ENCODE assay signal across 11 cellular contexts in the genomic region with DNA sequence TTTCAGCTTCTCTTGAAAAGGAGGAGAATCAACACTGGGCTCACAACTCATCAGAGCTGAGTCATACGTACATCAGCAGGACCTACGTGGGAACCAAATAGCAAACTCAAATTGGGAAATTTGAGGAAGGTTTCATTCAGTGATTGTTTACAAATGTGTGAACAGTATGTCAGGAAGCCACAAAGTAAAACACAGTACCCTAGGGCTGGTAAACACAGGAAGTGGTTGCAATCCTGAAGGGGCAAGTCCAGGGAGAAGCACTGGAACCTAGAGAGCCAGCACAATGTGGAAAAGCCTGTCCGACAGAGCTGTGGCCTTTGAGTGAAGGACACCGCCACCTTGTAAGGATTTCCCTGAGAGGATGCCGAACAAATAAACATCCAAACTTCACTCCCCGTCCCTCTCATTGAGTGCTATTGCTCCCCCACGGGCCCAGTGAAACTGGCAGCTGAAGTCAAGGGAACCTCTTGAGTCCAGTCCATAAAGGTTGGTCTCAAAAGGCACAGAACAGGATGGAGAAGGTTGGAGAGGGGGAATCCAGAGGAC. TPM values are rescaled to one million over a fixed set of nuclear protein-coding genes. Genes with fewer than 3 reads are reported as not detected.
A peak's percentile ranks its signal among the peaks of the same experiment; 100 is the strongest.
DNase-seq lines count a peak whose midpoint lies in the region; ATAC-seq and TF ChIP-seq lines count a peak whose summit lies in the region.
"Had no signal": no experiment of that assay in that cellular context is flagged by ENCODE, and none has a peak within 500 bp of the region (broad histone marks: within the 10 kb centered on the region; RNA-seq: fewer than 3 reads in every experiment).

No MANE protein-coding gene starts in this region.

- 39% methylated on average over 7 of the region's 7 CpGs for WGBS in SK-N-SH (ENCODE audit: low lambda C conversion rate)

- no peaks in the 10 kb centered on the region for H3K9me3 Mint-ChIP-seq in activated T-cell treated with anti-CD3 and anti-CD28 coated beads, Interleukin-2, amount 50 U/mL, for 24 hours
- H3K9me3 Mint-ChIP-seq in type B pancreatic cell, result no peaks in the 10 kb centered on the region

- H3K9ac ChIP-seq in SK-N-SH, result no peak overlapping the region
- no peak overlapping the region for H3K9ac ChIP-seq in Karpas-422 (ENCODE audit: low read length)

- POLR2A ChIA-PET in SK-N-SH (lab: Yijun Ruan, JAX), result no interaction called here

- H3K4me1 ChIP-seq in SK-N-SH (ENCODE audit: control insufficient read depth in 1 of 2, insufficient read depth in 2 of 2, low read depth in 1 of 2, low read length in 1 of 2) (peaks cover 0 to 14% of the 10 kb centered on the region in 2 experiments; a peak in 2 of 4 replicates), Karpas-422 (ENCODE audit: low read length) (no peaks in the 10 kb centered on the region), uterus (no peaks in the 10 kb centered on the region)

- no peak for TF ChIP-seq EP300 in SK-N-SH (IDR thresholded peaks at IDR 0.05; ENCODE audit: borderline replicate concordance in 1 of 2, low read depth in 1 of 2, low read length in 1 of 2)

- H3K4me3 ChIP-seq in SK-N-SH (ENCODE audit: low read depth in 2 of 2, low read length in 1 of 2) (no peak overlapping the region), Karpas-422 (ENCODE audit: low read length) (no peak overlapping the region), uterus (no peak overlapping the region)

- H3K9me3 ChIP-seq in SK-N-SH (no peaks in the 10 kb centered on the region), Karpas-422 (ENCODE audit: low read length) (no peaks in the 10 kb centered on the region), uterus (no peaks in the 10 kb centered on the region)

- TF ChIP-seq CTCF in SK-N-SH (IDR thresholded peaks at IDR 0.05), result no peak
- no peak for TF ChIP-seq CTCF in type B pancreatic cell (conservative IDR thresholded peaks at IDR 0.05)
- TF ChIP-seq CTCF in uterus (IDR thresholded peaks at IDR 0.05), result no peak

- H3K36me3 ChIP-seq in SK-N-SH (replicated peaks in 1 of 2; ENCODE audit: control insufficient read depth in 1 of 2, insufficient read depth in 2 of 2, low read length in 1 of 2) (no peaks in the 10 kb centered on the region), Karpas-422 (ENCODE audit: insufficient read depth, low read length) (no peaks in the 10 kb centered on the region), uterus (no peaks in the 10 kb centered on the region)

- intact Hi-C loops in Right ventricle myocardium inferior (cut with DNase I), result no loop called here
- intact Hi-C loops in uterus (cut with DNase I; ENCODE audit: low total_unique reads), result no loop called here

- H4K20me1 ChIP-seq in SK-N-SH (ENCODE audit: insufficient read depth) (no peaks in the 10 kb centered on the region), Karpas-422 (ENCODE audit: insufficient read depth, low read depth, low read length) (no peaks in the 10 kb centered on the region)

- H3K4me2 ChIP-seq in SK-N-SH (0 out of 2 replicates have a peak overlapping the region, but pooled peaks have one; percentile 27), Karpas-422 (ENCODE audit: low read depth, low read length, poor library complexity, severe bottlenecking) (no peak overlapping the region)

- H3K4me3 Mint-ChIP-seq in activated T-cell treated with anti-CD3 and anti-CD28 coated beads, Interleukin-2, amount 50 U/mL, for 24 hours, result no peak overlapping the region
- H3K4me3 Mint-ChIP-seq in type B pancreatic cell, result no peak overlapping the region

- no peak for TF ChIP-seq POLR2A in uterus (IDR thresholded peaks at IDR 0.05)

- no peak for TF ChIP-seq RAD21 in SK-N-SH (IDR thresholded peaks at IDR 0.05; ENCODE audit: low read length)

- peaks cover 15% of the 10 kb centered on the region for H3F3A ChIP-seq in SK-N-SH (replicated peaks; ENCODE audit: insufficient read depth)

- peaks cover 39% of the 10 kb centered on the region for H3K4me1 Mint-ChIP-seq in activated T-cell treated with anti-CD3 and anti-CD28 coated beads, Interleukin-2, amount 50 U/mL, for 24 hours (ENCODE audit: low read depth)
- H3K4me1 Mint-ChIP-seq in type B pancreatic cell (ENCODE audit: unreplicated experiment), result no peaks in the 10 kb centered on the region

- peaks cover 25% of the 10 kb centered on the region for H3K36me3 Mint-ChIP-seq in activated T-cell treated with anti-CD3 and anti-CD28 coated beads, Interleukin-2, amount 50 U/mL, for 24 hours (ENCODE audit: low read depth)
- H3K36me3 Mint-ChIP-seq in type B pancreatic cell, result no peaks in the 10 kb centered on the region

- DNase-seq in activated T-cell treated with anti-CD3 and anti-CD28 coated beads, Interleukin-2, amount 50 U/mL, for 24 hours, result no peak
- DNase-seq in activated T-cell treated with anti-CD3 and anti-CD28 coated beads for 4 hours, result no peak
- no peak for DNase-seq in SK-N-SH
- DNase-seq in type B pancreatic cell (ENCODE audit: extremely low spot score, unreplicated experiment), result no peak
- no peak for DNase-seq in Karpas-422
- no peak for DNase-seq in Right ventricle myocardium inferior (ENCODE audit: missing footprints)
- DNase-seq in uterus, result no peak
- DNase-seq: DMS79 treated with DMSO at 0.1 percent for 48 hours, GOT3, NCI-H2171 had no signal

- H3K27ac Mint-ChIP-seq in activated T-cell treated with anti-CD3 and anti-CD28 coated beads, Interleukin-2, amount 50 U/mL, for 24 hours, result peak overlapping the region; percentile 84
- peak overlapping the region; percentile 33 for H3K27ac Mint-ChIP-seq in type B pancreatic cell

- peak; percentile 73 for ATAC-seq in esophagus mucosa
- ATAC-seq in Right ventricle myocardium inferior, result no peak

- peak overlapping the region in 1 of 2 experiments; percentile 82; a peak in 2 of 4 replicates for H3K27ac ChIP-seq in SK-N-SH (ENCODE audit: low read depth in 2 of 2, low read length in 1 of 2)
- no peak overlapping the region for H3K27ac ChIP-seq in Karpas-422 (ENCODE audit: low read length)
- H3K27ac ChIP-seq in uterus, result no peak overlapping the region

- H3K9me2 ChIP-seq in SK-N-SH, result no peaks in the 10 kb centered on the region
- no peaks in the 10 kb centered on the region for H3K9me2 ChIP-seq in Karpas-422 (replicated peaks; ENCODE audit: insufficient read depth, low read length)

- H2AFZ ChIP-seq in SK-N-SH (ENCODE audit: low read depth), result peak overlapping the region; percentile 36; the same call in 1 of the 2 replicates
- no peak overlapping the region for H2AFZ ChIP-seq in Karpas-422 (ENCODE audit: low read length)

- CTCF ChIA-PET in SK-N-SH (lab: Yijun Ruan, JAX), result no interaction called here

- H3K79me2 ChIP-seq in SK-N-SH (ENCODE audit: insufficient read depth) (no peaks in the 10 kb centered on the region), Karpas-422 (ENCODE audit: low read length) (no peaks in the 10 kb centered on the region)

- no peaks in the 10 kb centered on the region for H3K27me3 Mint-ChIP-seq in activated T-cell treated with anti-CD3 and anti-CD28 coated beads, Interleukin-2, amount 50 U/mL, for 24 hours
- no peaks in the 10 kb centered on the region for H3K27me3 Mint-ChIP-seq in type B pancreatic cell

- no peaks in the 10 kb centered on the region for H3K27me3 ChIP-seq in SK-N-SH (ENCODE audit: insufficient read depth)
- H3K27me3 ChIP-seq in Karpas-422 (ENCODE audit: low read length), result no peaks in the 10 kb centered on the region
- no peaks in the 10 kb centered on the region for H3K27me3 ChIP-seq in uterus

TF ChIP-seq in SK-N-SH, 30 proteins besides CTCF, POLR2A, EP300 and RAD21:
- TF ChIP-seq, protein P1, sequence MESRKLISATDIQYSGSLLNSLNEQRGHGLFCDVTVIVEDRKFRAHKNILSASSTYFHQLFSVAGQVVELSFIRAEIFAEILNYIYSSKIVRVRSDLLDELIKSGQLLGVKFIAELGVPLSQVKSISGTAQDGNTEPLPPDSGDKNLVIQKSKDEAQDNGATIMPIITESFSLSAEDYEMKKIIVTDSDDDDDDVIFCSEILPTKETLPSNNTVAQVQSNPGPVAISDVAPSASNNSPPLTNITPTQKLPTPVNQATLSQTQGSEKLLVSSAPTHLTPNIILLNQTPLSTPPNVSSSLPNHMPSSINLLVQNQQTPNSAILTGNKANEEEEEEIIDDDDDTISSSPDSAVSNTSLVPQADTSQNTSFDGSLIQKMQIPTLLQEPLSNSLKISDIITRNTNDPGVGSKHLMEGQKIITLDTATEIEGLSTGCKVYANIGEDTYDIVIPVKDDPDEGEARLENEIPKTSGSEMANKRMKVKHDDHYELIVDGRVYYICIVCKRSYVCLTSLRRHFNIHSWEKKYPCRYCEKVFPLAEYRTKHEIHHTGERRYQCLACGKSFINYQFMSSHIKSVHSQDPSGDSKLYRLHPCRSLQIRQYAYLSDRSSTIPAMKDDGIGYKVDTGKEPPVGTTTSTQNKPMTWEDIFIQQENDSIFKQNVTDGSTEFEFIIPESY (IDR thresholded peaks at IDR 0.05; ENCODE audit: borderline replicate concordance, low read depth), result no peak
- TF ChIP-seq FOSL2 (IDR thresholded peaks at IDR 0.05; ENCODE audit: borderline replicate concordance, low read depth) (peak; percentile 57; the same call in 1 of the 2 replicates), GATA2 (CRISPR knock-in tag; IDR thresholded peaks at IDR 0.05) (no peak), YY1 (IDR thresholded peaks at IDR 0.05; ENCODE audit: low read depth) (no peak), SIN3A (IDR thresholded peaks at IDR 0.05; ENCODE audit: borderline replicate concordance, low read depth, low read length) (no peak), JUND (IDR thresholded peaks at IDR 0.05) (peak; percentile 28; the same call in 1 of the 2 replicates), NRF1 (IDR thresholded peaks at IDR 0.05; ENCODE audit: low read depth, low read length) (no peak)

RNA-seq across cellular contexts. Expression of a gene that starts 26.7 kb away (rescaled TPM):
- 1.6 and 2.6 TPM in 2 replicates for polyA plus RNA-seq in SK-N-SH (2012; rRNA removed)
- polyA plus RNA-seq in SK-N-SH (2012; cell fraction: cytosol; rRNA removed), result 1.8 and 1.9 TPM in 2 replicates
- polyA plus RNA-seq in SK-N-SH (2012; cell fraction: nucleus; rRNA removed), result 3.3 and 9.0 TPM in 2 replicates
- total RNA-seq in esophagus mucosa, result 18.1 TPM
- total RNA-seq in type B pancreatic cell (ENCODE audit: low replicate concordance), result 30.1 and 31.8 TPM in 2 replicates
- total RNA-seq in Karpas-422 (2014; rRNA removed; shearing (Covaris generic); ENCODE audit: low replicate concordance), result 24.5 and 42.7 TPM in 2 replicates
- total RNA-seq in Right ventricle myocardium inferior, result 26.0 TPM
- 10 to 100 TPM; 50.6 to 79.4 (median 70.6) TPM for total RNA-seq in uterus
